11 cellular contexts compared by ENCODE assay signal in the genomic region with DNA sequence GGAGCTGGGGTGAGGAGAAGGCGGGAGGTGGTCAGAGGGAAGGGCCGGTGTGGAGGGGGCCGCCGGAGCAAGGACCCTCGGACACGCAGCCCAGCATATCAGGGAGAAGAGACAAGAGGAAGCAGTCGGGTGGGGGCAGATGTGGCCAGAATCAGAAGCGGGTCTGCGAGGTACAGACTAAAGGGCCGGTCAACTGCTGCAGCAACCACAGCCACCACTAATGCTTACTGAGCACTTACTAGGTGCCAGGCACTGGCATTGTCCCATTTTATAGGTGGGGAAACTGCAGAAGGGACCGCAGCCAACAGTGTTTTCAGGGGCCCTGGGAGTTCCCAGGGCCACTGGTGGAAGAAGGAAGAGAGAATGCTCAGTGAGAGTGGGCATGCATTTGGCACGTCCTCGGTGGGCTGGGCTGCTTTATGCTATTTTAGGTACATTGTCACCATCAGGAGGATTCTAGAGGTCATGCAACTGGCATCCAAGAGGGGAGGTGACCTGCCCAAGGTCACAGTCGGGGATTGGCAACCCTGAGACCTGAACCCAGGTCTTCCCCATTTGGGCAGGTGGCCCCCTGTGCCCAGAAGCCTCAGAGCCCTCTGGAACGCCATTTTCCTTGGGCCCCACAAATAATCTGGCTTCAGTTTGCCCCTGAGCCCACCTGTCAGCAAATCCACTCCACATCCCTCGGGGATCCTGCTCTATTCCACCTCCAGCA. TPM values are rescaled to one million over a fixed set of nuclear protein-coding genes. Genes with fewer than 3 reads are reported as not detected.
A peak's percentile ranks its signal among the peaks of the same experiment; 100 is the strongest.
DNase-seq lines count a peak whose midpoint lies in the region; ATAC-seq, FAIRE-seq and TF ChIP-seq lines count a peak whose summit lies in the region.
"Had no signal": no experiment of that assay in that cellular context is flagged by ENCODE, and none has a peak within 500 bp of the region (broad histone marks: within the 10 kb centered on the region; RNA-seq: fewer than 3 reads in every experiment).

No MANE protein-coding gene starts in this region.

- H3K9me3 Mint-ChIP-seq in Calu3 (ENCODE audit: low read depth, unreplicated experiment) (no peaks in the 10 kb centered on the region), progenitor cell of endocrine pancreas (ENCODE audit: low read depth) (no peaks in the 10 kb centered on the region)
- H3K9me3 Mint-ChIP-seq: activated CD4-positive, alpha-beta T cell treated with anti-CD3 and anti-CD28 coated beads, Interleukin-2, amount 10 ng/mL, durations not matched to agents 24 days and 14 days had no signal

- ATAC-seq in Panc1 = no peak

- no peak overlapping the region for H3K4me3 Mint-ChIP-seq in Calu3 (ENCODE audit: low read depth, unreplicated experiment)
- H3K4me3 Mint-ChIP-seq in progenitor cell of endocrine pancreas (ENCODE audit: low read depth) = no peak overlapping the region
- H3K4me3 Mint-ChIP-seq: activated CD4-positive, alpha-beta T cell treated with anti-CD3 and anti-CD28 coated beads, Interleukin-2, amount 10 ng/mL, durations not matched to agents 24 days and 14 days had no signal

- H3K9me3 ChIP-seq in Panc1 (ENCODE audit: control insufficient read depth, insufficient read depth, low read depth, low read length) (no peaks in the 10 kb centered on the region), kidney (ENCODE audit: control insufficient read depth in 1 of 2, low read length in 2 of 2) (no peaks in the 10 kb centered on the region)
- H3K9me3 ChIP-seq: thyroid gland had no signal

- H3K36me3 Mint-ChIP-seq in Calu3 (ENCODE audit: insufficient read depth, unreplicated experiment) (peaks cover 6% of the 10 kb centered on the region), progenitor cell of endocrine pancreas (ENCODE audit: insufficient read depth) (no peaks in the 10 kb centered on the region)

- H3K4me1 ChIP-seq in Panc1 (ENCODE audit: control insufficient read depth, insufficient read depth, low read length) (peaks cover 45% of the 10 kb centered on the region), kidney (ENCODE audit: control insufficient read depth in 1 of 2, insufficient read depth in 1 of 2, low read depth in 1 of 2, low read length in 2 of 2) (peaks cover 37 to 43% of the 10 kb centered on the region in 2 donors)

- TF ChIP-seq CTCF in Calu3 (IDR thresholded peaks at IDR 0.05; ENCODE audit: unreplicated experiment) = no peak
- no peak for TF ChIP-seq CTCF in Panc1 (IDR thresholded peaks at IDR 0.05)
- TF ChIP-seq CTCF in kidney (IDR thresholded peaks at IDR 0.05; ENCODE audit: borderline replicate concordance, extremely low read depth, insufficient read depth) = no peak
- TF ChIP-seq CTCF in progenitor cell of endocrine pancreas (IDR thresholded peaks at IDR 0.05; ENCODE audit: unreplicated experiment) = no peak
- no peak for TF ChIP-seq CTCF in GM20000 (IDR thresholded peaks at IDR 0.05; ENCODE audit: extremely low read depth, missing control alignments)

- CTCF ChIA-PET in Calu3 (lab: Charles Lee) = interaction anchor here (0.6 to 1.7 kb wide), 9 partner anchors 14 to 267 kb away, joined by 3 to 15 read pairs (median 3); partner anchors contain the start of gene DUSP1
- CTCF ChIA-PET in Panc1 (lab: Charles Lee) = interaction anchor here (0.7 to 1.2 kb wide), 3 partner anchors 13 to 215 kb away, joined by 3 to 14 read pairs (median 7); no protein-coding TSS in a partner anchor

- FAIRE-seq in kidney (lab: Jason Lieb, UNC) = no peak

- H3K4me3 ChIP-seq in Panc1 (ENCODE audit: low read depth in 2 of 2, low read length in 2 of 2) (no peak overlapping the region), kidney (ENCODE audit: low read length in 2 of 2) (no peak overlapping the region), skin epidermis (no peak overlapping the region)
- H3K4me3 ChIP-seq: thyroid gland had no signal

- H3K27me3 ChIP-seq in Panc1 (ENCODE audit: control insufficient read depth, insufficient read depth, low read length) = no peaks in the 10 kb centered on the region
- H3K27me3 ChIP-seq: thyroid gland had no signal

- H3K27ac ChIP-seq in Panc1 (ENCODE audit: low read length) (peak overlapping the region; percentile 75; the same call in 1 of the 2 replicates), kidney (ENCODE audit: low read depth in 2 of 2, low read length in 2 of 2) (no peak overlapping the region), skin epidermis (peak overlapping the region in 11 of 21 experiments; percentile 27 to 81 (median 52))
- H3K27ac ChIP-seq: epithelial cell of prostate had no signal

- no peak overlapping the region for H3K9ac ChIP-seq in kidney (ENCODE audit: low read length in 2 of 2)

- DNase-seq in Calu3 (no peak), Panc1 (ENCODE audit: low read depth, low spot score) (no peak), kidney (peak; percentile 68), Ammon's horn (ENCODE audit: low spot score) (no peak), progenitor cell of endocrine pancreas (ENCODE audit: low spot score, unreplicated experiment) (no peak), NCI-H1092 (lab: John Stamatoyannopoulos, UW) (no peak), GM20000 (ENCODE audit: low spot score) (no peak)

- H3K36me3 ChIP-seq in Panc1 (ENCODE audit: control insufficient read depth, insufficient read depth, low read length) = no peaks in the 10 kb centered on the region
- H3K36me3 ChIP-seq in kidney (ENCODE audit: control insufficient read depth in 1 of 2, insufficient read depth in 2 of 2, low read length in 2 of 2) = no peaks in the 10 kb centered on the region
- H3K36me3 ChIP-seq: thyroid gland had no signal

- no TSS peak for BruUV-seq in Calu3 (replicated peaks; lab: Mats Ljungman, UMichigan)
- no TSS peak for BruUV-seq in Panc1 (replicated peaks; lab: Mats Ljungman, UMichigan)

- POLR2A ChIA-PET in Panc1 (lab: Charles Lee) = interaction anchor here (0.7 kb wide), 1 partner anchor 73 kb away, joined by 4 read pairs; no protein-coding TSS in a partner anchor

- in situ Hi-C loops in Panc1 (cut with HindIII; ENCODE audit: low pct_unique_long_range_greater_than_20kb, low sequenced_read_pairs) = no loop called here

- H3K27me3 Mint-ChIP-seq in Calu3 (ENCODE audit: unreplicated experiment) (peaks cover 6% of the 10 kb centered on the region), progenitor cell of endocrine pancreas (peaks cover 24% of the 10 kb centered on the region)
- H3K27me3 Mint-ChIP-seq: activated CD4-positive, alpha-beta T cell treated with anti-CD3 and anti-CD28 coated beads, Interleukin-2, amount 10 ng/mL, durations not matched to agents 24 days and 14 days had no signal

- H3K27ac Mint-ChIP-seq in Calu3 (ENCODE audit: unreplicated experiment) = peak overlapping the region; percentile 40
- H3K27ac Mint-ChIP-seq in progenitor cell of endocrine pancreas = no peak overlapping the region
- H3K27ac Mint-ChIP-seq: activated CD4-positive, alpha-beta T cell treated with anti-CD3 and anti-CD28 coated beads, Interleukin-2, amount 10 ng/mL, durations not matched to agents 24 days and 14 days had no signal

- intact Hi-C loops in Calu3 (cut with micrococcal nuclease; ENCODE audit: unreplicated experiment) (loop anchor here (1.0 kb wide), 1 partner anchor 53 kb away; no protein-coding TSS in a partner anchor), Panc1 (cut with micrococcal nuclease; ENCODE audit: unreplicated experiment) (loop anchor here (2.0 to 10.0 kb wide), 3 partner anchors 53 to 187 kb away; partner anchors contain the start of gene DUSP1), kidney (cut with DNase I) (no loop called here)

- peaks cover 8% of the 10 kb centered on the region for H3K4me1 Mint-ChIP-seq in Calu3 (ENCODE audit: low read depth, unreplicated experiment)
- H3K4me1 Mint-ChIP-seq in progenitor cell of endocrine pancreas (ENCODE audit: low read depth) = no peaks in the 10 kb centered on the region

RNA-seq across cellular contexts. Expression of gene DUSP1, which starts 53.4 kb away (rescaled TPM):
- total RNA-seq in Calu3 (2022) (38.1 and 50.5 TPM in 2 replicates), Panc1 (2021; ENCODE audit: unreplicated experiment) (79.9 TPM), kidney (172 TPM), progenitor cell of endocrine pancreas (40.7 and 42.0 TPM in 2 replicates)
- polyA plus RNA-seq in Panc1 (2012; ENCODE audit: insufficient read length) = 65.0 TPM
- 298 TPM for polyA plus RNA-seq in kidney (ENCODE audit: insufficient read depth, low read depth, low replicate concordance)

Comparison
In these comparisons a context has a peak if more than half of its experiments do, and no peak if none do; other contexts are left out.
1. H3K27ac ChIP-seq: peak in Panc1 (single experiment) and skin epidermis (11 of 21); none in kidney (0 of 2).